ENCODE assay signal across 8 cellular contexts in the genomic region with DNA sequence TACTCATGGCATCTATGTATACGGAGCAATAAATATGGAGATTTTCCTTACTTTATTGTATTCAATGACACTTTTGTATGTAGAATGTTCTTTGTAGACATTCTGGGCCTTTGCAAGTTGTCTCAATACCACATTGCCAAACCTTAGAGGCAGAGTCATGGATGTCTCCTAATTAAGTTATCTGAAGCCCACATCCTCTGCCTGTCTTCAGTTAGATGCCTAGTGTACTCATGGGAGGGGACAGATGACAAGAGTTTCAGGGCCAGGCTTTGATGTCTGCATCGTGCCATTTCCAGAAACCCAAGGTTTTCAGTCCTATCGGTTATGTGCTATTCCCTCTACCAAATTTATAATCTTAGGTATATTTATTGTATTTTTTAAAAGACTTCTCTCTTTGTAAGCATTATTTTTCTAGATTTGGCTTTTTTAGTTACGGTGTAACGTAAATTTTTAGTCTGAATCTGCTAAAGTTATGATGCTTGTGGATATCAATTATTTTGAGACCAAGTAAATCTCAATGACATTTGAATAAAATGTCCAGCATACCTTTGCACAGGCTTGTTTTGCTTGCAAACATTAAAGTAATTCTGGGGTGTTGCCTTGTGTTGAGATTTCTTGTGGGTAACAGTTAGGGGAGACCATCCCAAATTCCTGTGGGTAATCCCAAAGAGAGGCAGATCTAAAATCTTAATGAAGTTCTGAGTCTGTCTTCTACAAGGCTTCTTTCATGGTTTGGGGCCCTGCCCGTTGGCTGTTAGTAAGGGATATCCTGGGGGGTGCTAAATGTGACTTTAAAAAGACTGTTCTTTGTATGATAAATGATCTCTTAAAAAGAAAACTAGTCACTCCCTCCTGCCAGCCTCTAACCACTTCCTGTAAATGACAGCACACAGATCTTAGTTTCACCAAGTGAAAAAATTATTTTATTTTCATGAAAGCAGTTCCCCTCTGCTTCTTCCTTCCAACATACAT. TPM values are rescaled to one million over a fixed set of nuclear protein-coding genes. Genes with fewer than 3 reads are reported as not detected.
DNase-seq lines count a peak whose midpoint lies in the region; ATAC-seq and TF ChIP-seq lines count a peak whose summit lies in the region.

No MANE protein-coding gene starts in this region.

- DNase-seq in NCI-H2029 (lab: John Stamatoyannopoulos, UW) (peak; percentile 69), fibroblast of villous mesenchyme (ENCODE audit: low read depth) (peak; percentile 67), ovary (no peak), 8988T (no peak)
- DNase-seq in activated CD8-positive, alpha-beta memory T cell treated with anti-CD3 and anti-CD28 coated beads, Interleukin-2, amount 50 U/mL, for 4 hours = peak; percentile 53
- DNase-seq in stimulated activated naive CD8-positive, alpha-beta T cell treated with anti-CD3 and anti-CD28 coated beads, Interleukin-15, amount 100 ng/mL, for 72 hours = peak in 1 of 2 donors; percentile 61

- peaks cover 4% of the 10 kb centered on the region for H3K4me1 ChIP-seq in ovary (ENCODE audit: insufficient read depth)

- H3K9me3 ChIP-seq in ovary = no peaks in the 10 kb centered on the region

- no peaks in the 10 kb centered on the region for H3K36me3 ChIP-seq in ovary

- H3K27ac Mint-ChIP-seq in stimulated activated naive CD8-positive, alpha-beta T cell treated with anti-CD3 and anti-CD28 coated beads, Interleukin-15, amount 100 ng/mL, for 72 hours = peak overlapping the region; percentile 91 to 94

- ATAC-seq in GM19395 (IDR thresholded peaks at IDR 0.05; ENCODE audit: unreplicated experiment) (peak; percentile 49), GM19351 (IDR thresholded peaks at IDR 0.05; ENCODE audit: unreplicated experiment) (no peak)
- ATAC-seq in stimulated activated naive CD8-positive, alpha-beta T cell treated with anti-CD3 and anti-CD28 coated beads, Interleukin-15, amount 100 ng/mL, for 72 hours = peak; percentile 58

- H3K27me3 ChIP-seq in ovary = no peaks in the 10 kb centered on the region

- intact Hi-C loops in ovary (cut with DNase I) = loop anchor here in 1 of 4 donors (10.0 kb wide), 1 partner anchor 92 kb away; no protein-coding TSS in a partner anchor

- no peaks in the 10 kb centered on the region for H3K9me3 Mint-ChIP-seq in stimulated activated naive CD8-positive, alpha-beta T cell treated with anti-CD3 and anti-CD28 coated beads, Interleukin-15, amount 100 ng/mL, for 72 hours

- peaks cover 83% of the 10 kb centered on the region for H3K4me1 Mint-ChIP-seq in stimulated activated naive CD8-positive, alpha-beta T cell treated with anti-CD3 and anti-CD28 coated beads, Interleukin-15, amount 100 ng/mL, for 72 hours

- peak overlapping the region; percentile 58 to 69 for H3K4me3 Mint-ChIP-seq in stimulated activated naive CD8-positive, alpha-beta T cell treated with anti-CD3 and anti-CD28 coated beads, Interleukin-15, amount 100 ng/mL, for 72 hours

- H3K4me3 ChIP-seq in fibroblast of villous mesenchyme (ENCODE audit: low read depth, low read length) (no peak overlapping the region), ovary (no peak overlapping the region)

- TF ChIP-seq EP300 in ovary (IDR thresholded peaks at IDR 0.05) = no peak

- TF ChIP-seq CTCF in fibroblast of villous mesenchyme (IDR thresholded peaks at IDR 0.05; ENCODE audit: insufficient read depth, low read depth, low read length) (no peak), ovary (IDR thresholded peaks at IDR 0.05) (no peak)

- 69 to 77% (median 76%) methylated on average over 6 of the region's 6 CpGs for WGBS in ovary, 3 donors

- no peak overlapping the region for H3K27ac ChIP-seq in ovary

- H3K27me3 Mint-ChIP-seq in stimulated activated naive CD8-positive, alpha-beta T cell treated with anti-CD3 and anti-CD28 coated beads, Interleukin-15, amount 100 ng/mL, for 72 hours = no peaks in the 10 kb centered on the region

- TF ChIP-seq POLR2A in ovary (IDR thresholded peaks at IDR 0.05) = no peak

RNA-seq across cellular contexts. Expression of gene MACF1, which starts 8.0 kb away (rescaled TPM):
- total RNA-seq in fibroblast of villous mesenchyme = 409 and 554 TPM in 2 replicates
- 100 to 1,000 TPM; 212 to 331 (median 269) TPM for total RNA-seq in ovary
- 100 to 1,000 TPM in 1 of 2 donors, 10 to 100 TPM in 1; 93.6 to 198 TPM for polyA plus RNA-seq in ovary

Comparison
In these comparisons a context has a peak if more than half of its experiments do, and no peak if none do; other contexts are left out.
1. DNase-seq: peak in NCI-H2029 (single experiment), activated CD8-positive, alpha-beta memory T cell treated with anti-CD3 and anti-CD28 coated beads, Interleukin-2, amount 50 U/mL, for 4 hours (single experiment) and fibroblast of villous mesenchyme (single experiment); none in ovary (0 of 5) and 8988T (single experiment).